ENCODE assay signal across 16 cellular contexts in genomic region chr2:176813526-176814179, GRCh38.
DNase-seq lines count a peak whose midpoint lies in the region; ATAC-seq and TF ChIP-seq lines count a peak whose summit lies in the region.
"Had no signal": no experiment of that assay in that cellular context is flagged by ENCODE, and none has a peak within 500 bp of the region (broad histone marks: within the 10 kb centered on the region; RNA-seq: fewer than 3 reads in every experiment).

No MANE protein-coding gene starts in this region.

- peaks cover 43 to 51% of the 10 kb centered on the region in 2 experiments for H3K4me1 Mint-ChIP-seq in H9
- no peaks in the 10 kb centered on the region for H3K4me1 Mint-ChIP-seq in HFFc6 (ENCODE audit: low read depth)

- no peaks in the 10 kb centered on the region for H3K9me3 ChIP-seq in A673 (ENCODE audit: low read depth, low read length, poor library complexity, severe bottlenecking)
- H3K9me3 ChIP-seq in H9 (ENCODE audit: control insufficient read depth, low read depth, low read length), result no peaks in the 10 kb centered on the region
- H3K9me3 ChIP-seq: BE2C had no signal

- no peaks in the 10 kb centered on the region for H3K23me2 ChIP-seq in H9 (ENCODE audit: insufficient read length, low read depth, low read length, poor library complexity, severe bottlenecking)

- no peak overlapping the region for H3K4ac ChIP-seq in H9 (ENCODE audit: low read depth, low read length)

- H3K9me3 Mint-ChIP-seq in H9 (no peaks in the 10 kb centered on the region; a peak in 1 of 5 replicates), HFFc6 (no peaks in the 10 kb centered on the region)

- no peak overlapping the region for H3K9ac ChIP-seq in H9 (ENCODE audit: extremely low read depth, insufficient read length, low read length)

- H3K27ac Mint-ChIP-seq in H9 (no peak overlapping the region), HFFc6 (no peak overlapping the region)
- H3K27ac Mint-ChIP-seq: CD4-positive, alpha-beta memory T cell had no signal

- H2AFZ ChIP-seq in H9 (ENCODE audit: low read length), result peak overlapping the region; percentile 12

- H3K4me3 ChIP-seq in A673 (ENCODE audit: low read depth, low read length, poor library complexity, severe bottlenecking), result no peak overlapping the region

- H3K36me3 Mint-ChIP-seq in H9 (ENCODE audit: insufficient read depth in 1 of 3, low read depth in 3 of 3) (no peaks in the 10 kb centered on the region), HFFc6 (ENCODE audit: low read depth) (no peaks in the 10 kb centered on the region)
- H3K36me3 Mint-ChIP-seq: CD4-positive, alpha-beta memory T cell had no signal

- no peaks in the 10 kb centered on the region for H3K79me2 ChIP-seq in H9 (ENCODE audit: insufficient read depth, low read length)

- no peak overlapping the region for H3K23ac ChIP-seq in H9 (ENCODE audit: insufficient read length, low read depth, low read length)

- WGBS in H9 (ENCODE audit: extremely low coverage, insufficient read length, low lambda C conversion rate), result no CpG with 5 or more reads among the region's 2 CpGs

- H3K79me1 ChIP-seq in H9 (ENCODE audit: insufficient read depth, low read depth, low read length, poor library complexity, severe bottlenecking), result no peaks in the 10 kb centered on the region

- H3K27me3 ChIP-seq in A673 (replicated peaks; ENCODE audit: insufficient read depth, low read depth, low read length, poor library complexity) (no peaks in the 10 kb centered on the region), H9 (ENCODE audit: insufficient read depth, low read length) (no peaks in the 10 kb centered on the region)
- H3K27me3 ChIP-seq: BE2C had no signal

- H2AK5ac ChIP-seq in H9 (ENCODE audit: insufficient read length, low read length), result no peak overlapping the region

- DNase-seq in A673 (ENCODE audit: low spot score) (peak; percentile 59), H9 (no peak), iPS-NIHi7 (ENCODE audit: extremely low spot score) (peak; percentile 21), HFFc6 (no peak), hepatic stellate cell (ENCODE audit: low spot score) (no peak), NCI-H146 treated with DMSO at 0.1 percent for 48 hours (lab: John Stamatoyannopoulos, UW; ENCODE audit: unreplicated experiment) (no peak)
- DNase-seq: BE2C; CD4-positive, alpha-beta memory T cell; HCEC 1CT; NCI-H1048; NCI-H1694; NCI-H2171 treated with DMSO at 0.1 percent for 48 hours; NCI-H524 treated with DMSO at 0.1 percent for 48 hours; SHP77 treated with DMSO at 0.1 percent for 48 hours had no signal

- no peak for ATAC-seq in GM21619 (IDR thresholded peaks at IDR 0.05; ENCODE audit: unreplicated experiment)

- H4K20me1 ChIP-seq in H9 (ENCODE audit: control insufficient read depth, insufficient read depth, insufficient read length), result no peaks in the 10 kb centered on the region

- H3K4me2 ChIP-seq in H9 (ENCODE audit: insufficient read depth, insufficient read length, low read length), result no peak overlapping the region

- no peak overlapping the region for H3K14ac ChIP-seq in H9 (ENCODE audit: insufficient read depth, low read length)

- H2BK20ac ChIP-seq in H9 (ENCODE audit: low read depth, low read length, poor library complexity, severe bottlenecking), result no peak overlapping the region

- H4K5ac ChIP-seq in H9 (ENCODE audit: insufficient read length, low read depth, low read length), result no peak overlapping the region

- no peak overlapping the region for H3K56ac ChIP-seq in H9 (ENCODE audit: insufficient read length, low read depth, low read length)

- H3K4me3 Mint-ChIP-seq in H9 (no peak overlapping the region), HFFc6 (no peak overlapping the region)
- H3K4me3 Mint-ChIP-seq: CD4-positive, alpha-beta memory T cell had no signal

- no peak overlapping the region for H4K8ac ChIP-seq in H9 (replicated peaks; ENCODE audit: insufficient read length, low read depth, low read length)

- H3T11ph ChIP-seq in H9 (ENCODE audit: low read length), result no peak overlapping the region

- H2BK12ac ChIP-seq in H9 (ENCODE audit: insufficient read length, low read depth, low read length), result no peak overlapping the region

- H2BK5ac ChIP-seq in H9 (ENCODE audit: insufficient read length, low read length), result no peak overlapping the region

- no peak overlapping the region for H3K18ac ChIP-seq in H9 (ENCODE audit: insufficient read length, low read depth, low read length)

- BruUV-seq in A673 (replicated peaks; lab: Mats Ljungman, UMichigan), result TSS peak; percentile 15

- no peak overlapping the region for H2BK15ac ChIP-seq in H9 (ENCODE audit: low read depth, low read length)

- H3K4me1 ChIP-seq in A673 (ENCODE audit: insufficient read depth, low read length, poor library complexity, severe bottlenecking), result peaks cover 71% of the 10 kb centered on the region
- peaks cover 9% of the 10 kb centered on the region for H3K4me1 ChIP-seq in H9 (ENCODE audit: insufficient read depth, low read length)
- H3K4me1 ChIP-seq: BE2C had no signal

- H3K27me3 Mint-ChIP-seq in H9 (ENCODE audit: low read depth) (no peaks in the 10 kb centered on the region), HFFc6 (ENCODE audit: insufficient read depth) (peaks cover 2% of the 10 kb centered on the region; the same call in 1 of the 2 replicates)

- POLR2A ChIA-PET in A673 (lab: Charles Lee; ENCODE audit: low non-redundant PET), result interaction anchor here (0.5 kb wide), 1 partner anchor 153 kb away, joined by 3 read pairs; no protein-coding TSS in a partner anchor

- intact Hi-C loops in A673 (cut with micrococcal nuclease; ENCODE audit: unreplicated experiment), result loop anchor here (1.0 to 10.0 kb wide), 5 partner anchors 66 to 259 kb away; no protein-coding TSS in a partner anchor

- H2BK120ac ChIP-seq in H9 (ENCODE audit: low read depth, low read length, poor library complexity, severe bottlenecking), result no peak overlapping the region

- no peak overlapping the region for H4K91ac ChIP-seq in H9 (ENCODE audit: insufficient read length, low read depth, low read length)

- CTCF ChIA-PET in A673 (lab: Charles Lee), result interaction anchor here (0.6 to 1.9 kb wide), 10 partner anchors 59 to 335 kb away, joined by 3 to 21 read pairs (median 4); no protein-coding TSS in a partner anchor

- TF ChIP-seq CTCF in A673 (conservative IDR thresholded peaks at IDR 0.05; ENCODE audit: low read depth, low read length), result no peak
- TF ChIP-seq CTCF in H9 (conservative IDR thresholded peaks at IDR 0.05), result no peak
- no peak for TF ChIP-seq CTCF in VCaP (conservative IDR thresholded peaks at IDR 0.05)
- no peak for TF ChIP-seq CTCF in HFFc6 (IDR thresholded peaks at IDR 0.05)

- H3K27ac ChIP-seq in A673 (ENCODE audit: low read depth, low read length, poor library complexity, severe bottlenecking), result peak overlapping the region; percentile 74
- H3K27ac ChIP-seq in H9 (ENCODE audit: insufficient read length, low read depth, low read length), result no peak overlapping the region
- peak overlapping the region; percentile 67 for H3K27ac ChIP-seq in VCaP

- no peaks in the 10 kb centered on the region for H3K36me3 ChIP-seq in A673 (ENCODE audit: insufficient read depth, low read length, poor library complexity, severe bottlenecking)
- H3K36me3 ChIP-seq: BE2C had no signal

Comparison
In these comparisons a context has a peak if more than half of its experiments do, and no peak if none do; other contexts are left out.
1. DNase-seq: peak in A673 (single experiment) and iPS-NIHi7 (single experiment); none in H9 (single experiment), HFFc6 (single experiment), hepatic stellate cell (single experiment) and NCI-H146 treated with DMSO at 0.1 percent for 48 hours (single experiment).